9 cellular contexts compared by ENCODE assay signal in the genomic region with DNA sequence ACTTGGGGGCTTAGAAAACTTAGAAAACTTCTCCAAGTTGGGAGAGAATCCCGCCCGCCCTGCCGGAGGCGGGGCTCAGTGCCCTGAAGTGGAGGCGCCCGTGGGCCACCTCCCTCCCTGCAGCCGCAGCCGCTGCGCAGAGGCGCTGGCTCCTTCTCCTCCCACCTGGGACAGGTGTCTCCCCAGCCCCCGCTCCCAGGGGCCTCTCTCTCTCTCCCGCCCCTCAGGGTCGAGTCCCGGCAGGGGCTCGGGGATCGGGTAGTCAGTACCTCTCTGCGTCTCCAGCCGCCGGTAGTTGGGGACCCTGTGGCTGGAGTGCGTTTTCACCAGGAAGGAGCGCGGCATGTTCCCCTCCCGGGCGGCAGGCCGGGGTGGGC. TPM values are rescaled to one million over a fixed set of nuclear protein-coding genes. Genes with fewer than 3 reads are reported as not detected.
DNase-seq lines count a peak whose midpoint lies in the region; ATAC-seq, FAIRE-seq and TF ChIP-seq lines count a peak whose summit lies in the region.
"Had no signal": no experiment of that assay in that cellular context is flagged by ENCODE, and none has a peak within 500 bp of the region (broad histone marks: within the 10 kb centered on the region; RNA-seq: fewer than 3 reads in every experiment).

No MANE protein-coding gene starts in this region.

- H3K36me3 Mint-ChIP-seq in memory B cell = no peaks in the 10 kb centered on the region

- H3K4me1 ChIP-seq in DOHH2 (ENCODE audit: control insufficient read depth, low read length) (peaks cover 51% of the 10 kb centered on the region), upper lobe of left lung (peaks cover 21 to 47% (median 34%) of the 10 kb centered on the region in 4 donors)

- TF ChIP-seq CTCF in DOHH2 (IDR thresholded peaks at IDR 0.05; ENCODE audit: low read depth, low read length, poor library complexity, severe bottlenecking) = no peak
- no peak for TF ChIP-seq CTCF in upper lobe of left lung (IDR thresholded peaks at IDR 0.05)

- peak overlapping the region; percentile 78 for H3K4me3 ChIP-seq in DOHH2 (ENCODE audit: low read length)
- H3K4me3 ChIP-seq in upper lobe of left lung = peak overlapping the region; percentile 50 to 74 (median 58)

- peaks cover 11% of the 10 kb centered on the region; the same call in 1 of the 2 replicates for H3F3A ChIP-seq in DOHH2 (ENCODE audit: control insufficient read depth, insufficient read depth)

- WGBS in upper lobe of left lung, 2 donors = 0% methylated on average over 20 of the region's 25 CpGs; no CpG with 5 or more reads in 1 of the 2 donors

- no peaks in the 10 kb centered on the region for H4K20me1 ChIP-seq in DOHH2 (ENCODE audit: control insufficient read depth, insufficient read depth, low read depth, low read length)

- H3K9me3 ChIP-seq in DOHH2 (ENCODE audit: control insufficient read depth, insufficient read depth, low read length) (no peaks in the 10 kb centered on the region), upper lobe of left lung (no peaks in the 10 kb centered on the region)

- H3K27ac ChIP-seq in DOHH2 (ENCODE audit: low read depth, low read length) = no peak overlapping the region
- peak overlapping the region in 3 of 4 donors; percentile 37 to 83 (median 81) for H3K27ac ChIP-seq in upper lobe of left lung

- TF ChIP-seq POLR2A in H54 (IDR thresholded peaks at IDR 0.05; ENCODE audit: low read depth, low read length) (no peak), upper lobe of left lung (IDR thresholded peaks at IDR 0.05) (peak in 1 of 4 donors; percentile 19)

- no peaks in the 10 kb centered on the region for H3K27me3 Mint-ChIP-seq in memory B cell

- H3K9me3 Mint-ChIP-seq in memory B cell = no peaks in the 10 kb centered on the region

- no peaks in the 10 kb centered on the region for H3K36me3 ChIP-seq in DOHH2 (ENCODE audit: control insufficient read depth, low read length)
- no peaks in the 10 kb centered on the region for H3K36me3 ChIP-seq in upper lobe of left lung

- no peak overlapping the region for H3K27ac Mint-ChIP-seq in memory B cell

- ATAC-seq in memory B cell (ENCODE audit: low read depth) = peak; percentile 20
- peak; percentile 32 to 51 for ATAC-seq in upper lobe of left lung (ENCODE audit: low FRiP score in 2 of 2)
- no peak for ATAC-seq in HG02973 (IDR thresholded peaks at IDR 0.05; ENCODE audit: unreplicated experiment)

- H3K9me2 ChIP-seq in DOHH2 (replicated peaks; ENCODE audit: control insufficient read depth, low read length) = no peaks in the 10 kb centered on the region

- H3K27me3 ChIP-seq in DOHH2 (ENCODE audit: control insufficient read depth, low read length) = peaks cover 8% of the 10 kb centered on the region
- H3K27me3 ChIP-seq in upper lobe of left lung = peaks cover 0 to 5% (median 0%) of the 10 kb centered on the region in 4 donors

- in situ Hi-C loops in T47D (cut with HindIII; ENCODE audit: low pct_unique_long_range_greater_than_20kb, low sequenced_read_pairs) = no loop called here

- peak; percentile 55 for DNase-seq in H54 (ENCODE audit: insufficient read length, low spot score)
- peak; percentile 67 for DNase-seq in NCI-H510A treated with DMSO at 0.1 percent for 48 hours (lab: John Stamatoyannopoulos, UW)
- peak; percentile 80 to 84 for DNase-seq in T47D (ENCODE audit: low read depth in 1 of 2, low spot score in 1 of 2)
- no peak for DNase-seq in memory B cell (ENCODE audit: low spot score in 2 of 2)
- peak; percentile 65 to 90 for DNase-seq in upper lobe of left lung
- no peak for DNase-seq in Ammon's horn (ENCODE audit: low spot score)

- no peak for TF ChIP-seq EP300 in upper lobe of left lung (IDR thresholded peaks at IDR 0.05)

- peak overlapping the region; percentile 88 for H3K4me3 Mint-ChIP-seq in memory B cell

- H3K79me2 ChIP-seq in DOHH2 (ENCODE audit: control insufficient read depth, low read length) = no peaks in the 10 kb centered on the region

- no peak for FAIRE-seq in H54 (lab: Jason Lieb, UNC)

- H3K4me2 ChIP-seq in DOHH2 (ENCODE audit: low read length) = peak overlapping the region; percentile 95

- peaks cover 30% of the 10 kb centered on the region for H3K4me1 Mint-ChIP-seq in memory B cell

RNA-seq across cellular contexts. Expression of gene SNAI3, which starts 0.3 kb away (rescaled TPM):
- 1 to 10 TPM in 4 of 6 donors, under 1 TPM in 1, not detected in 1; 0.78 to 8.1 (median 7.0) TPM for total RNA-seq in upper lobe of left lung
- total RNA-seq: SK-MEL-5 had no signal

RNA-seq across cellular contexts. Expression of gene RNF166, which starts 20.2 kb away (rescaled TPM):
- total RNA-seq in upper lobe of left lung = 100 to 1,000 TPM in 1 of 6 donors, 10 to 100 TPM in 5; 23.2 to 101 (median 64.6) TPM

RNA-seq across cellular contexts. Expression of gene CTU2, which starts 20.3 kb away (rescaled TPM):
- total RNA-seq in upper lobe of left lung = 10 to 100 TPM in 5 of 6 donors, 1 to 10 TPM in 1; 9.4 to 31.4 (median 20.6) TPM

RNA-seq across cellular contexts. Expression of gene MVD, which starts 23.2 kb away (rescaled TPM):
- total RNA-seq in upper lobe of left lung = 100 to 1,000 TPM in 2 of 6 donors, 10 to 100 TPM in 4; 38.1 to 114 (median 90.5) TPM

RNA-seq across cellular contexts. Expression of gene CYBA, which starts 35.2 kb away (rescaled TPM):
- 100 to 1,000 TPM; 213 to 472 (median 322) TPM for total RNA-seq in upper lobe of left lung

Comparison
In these comparisons a context has a peak if more than half of its experiments do, and no peak if none do; other contexts are left out.
1. DNase-seq: peak in H54 (single experiment), NCI-H510A treated with DMSO at 0.1 percent for 48 hours (single experiment), T47D (2 of 2) and upper lobe of left lung (2 of 2); none in memory B cell (0 of 2) and Ammon's horn (single experiment).